In genomic region chr15:65902373-65902772, GRCh38 we compare ENCODE assay signal across 8 cellular contexts. TPM values are rescaled to one million over a fixed set of nuclear protein-coding genes. Genes with fewer than 3 reads are reported as not detected.
A peak's percentile ranks its signal among the peaks of the same experiment; 100 is the strongest.
DNase-seq lines count a peak whose midpoint lies in the region; ATAC-seq, FAIRE-seq and TF ChIP-seq lines count a peak whose summit lies in the region.

No MANE protein-coding gene starts in this region.

- H3K36me3 Mint-ChIP-seq in chondrocyte (ENCODE audit: low read depth): peaks cover 22% of the 10 kb centered on the region

- no peak overlapping the region for H3K4me3 Mint-ChIP-seq in chondrocyte (ENCODE audit: unreplicated experiment)

- peaks cover 16% of the 10 kb centered on the region for H3K4me1 Mint-ChIP-seq in chondrocyte (ENCODE audit: low read depth)

- no peak for FAIRE-seq in HTR-8/SVneo (lab: Jason Lieb, UNC)

- H3K27ac Mint-ChIP-seq in chondrocyte (ENCODE audit: unreplicated experiment): no peak overlapping the region

- peak; percentile 81 for DNase-seq in GDM1 (lab: John Stamatoyannopoulos, UW)
- peak; percentile 27 for DNase-seq in HTR-8/SVneo (ENCODE audit: insufficient read length, low spot score)
- DNase-seq in UCSD-AML1 (lab: John Stamatoyannopoulos, UW; ENCODE audit: unreplicated experiment): peak; percentile 77
- DNase-seq in kidney glomerular epithelial cell (lab: John Stamatoyannopoulos, UW): peak; percentile 53
- no peak for DNase-seq in effector CD4-positive, alpha-beta T cell
- DNase-seq in COLO829 (ENCODE audit: low spot score): no peak
- no peak for DNase-seq in chondrocyte (ENCODE audit: low spot score)

- H3K27me3 Mint-ChIP-seq in chondrocyte (ENCODE audit: low read depth): no peaks in the 10 kb centered on the region

- peak; percentile 67 for ATAC-seq in GM21423 (IDR thresholded peaks at IDR 0.05; ENCODE audit: unreplicated experiment)

- no peaks in the 10 kb centered on the region for H3K9me3 Mint-ChIP-seq in chondrocyte (ENCODE audit: low read depth)

- no peak for TF ChIP-seq CTCF in chondrocyte (IDR thresholded peaks at IDR 0.05)

RNA-seq across cellular contexts. Expression of gene RAB11A, which starts 33.1 kb away (rescaled TPM):
- total RNA-seq in chondrocyte: 150 to 153 TPM (median 153 TPM) in 3 replicates

Comparison
In these comparisons a context has a peak if more than half of its experiments do, and no peak if none do; other contexts are left out.
1. DNase-seq: peak in GDM1 (single experiment), HTR-8/SVneo (single experiment), UCSD-AML1 (single experiment) and kidney glomerular epithelial cell (single experiment); none in effector CD4-positive, alpha-beta T cell (single experiment), COLO829 (single experiment) and chondrocyte (single experiment).